ENCODE assay signal across 1 cellular context in the genomic region with DNA sequence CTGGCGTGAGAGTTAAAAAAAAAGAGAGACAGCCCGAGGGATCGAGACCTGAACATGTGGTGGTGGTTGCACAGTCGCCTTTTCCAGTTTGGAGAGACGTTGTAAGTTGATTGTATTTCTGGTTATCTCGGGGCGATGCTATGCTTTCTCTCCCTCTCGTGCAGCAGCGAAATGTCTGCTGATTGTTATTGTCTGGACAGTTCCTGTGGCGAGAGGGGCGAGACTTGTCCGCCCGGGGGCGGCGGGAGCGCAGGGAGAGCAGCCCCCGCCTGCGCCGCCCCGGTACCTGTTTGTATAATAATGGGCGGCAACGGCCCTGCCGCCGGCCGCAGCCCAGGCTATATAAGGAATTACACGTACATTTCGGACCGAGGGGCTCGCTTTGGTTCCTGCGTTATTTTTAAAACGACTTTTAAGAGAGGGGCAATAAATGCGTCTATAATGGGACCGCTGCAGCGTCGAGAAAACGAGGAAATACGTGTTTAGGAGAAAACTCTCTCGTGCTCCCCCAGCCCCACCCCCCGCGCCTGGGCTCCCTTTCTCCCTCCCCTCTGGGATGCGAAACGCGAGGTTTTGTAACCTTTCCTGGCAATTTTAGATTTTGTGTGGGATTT.
TF ChIP-seq lines count a peak whose summit lies in the region.

No MANE protein-coding gene starts in this region.

TF ChIP-seq in HepG2, 621 proteins besides CTCF, POLR2A, EP300 and RAD21 (continued from another document and continues in another):
- no peak for TF ChIP-seq ZNF777 (CRISPR knock-in tag; IDR thresholded peaks at IDR 0.05)
- no peak for TF ChIP-seq NCOA1 (CRISPR knock-in tag; IDR thresholded peaks at IDR 0.05)
- TF ChIP-seq, protein P1, sequence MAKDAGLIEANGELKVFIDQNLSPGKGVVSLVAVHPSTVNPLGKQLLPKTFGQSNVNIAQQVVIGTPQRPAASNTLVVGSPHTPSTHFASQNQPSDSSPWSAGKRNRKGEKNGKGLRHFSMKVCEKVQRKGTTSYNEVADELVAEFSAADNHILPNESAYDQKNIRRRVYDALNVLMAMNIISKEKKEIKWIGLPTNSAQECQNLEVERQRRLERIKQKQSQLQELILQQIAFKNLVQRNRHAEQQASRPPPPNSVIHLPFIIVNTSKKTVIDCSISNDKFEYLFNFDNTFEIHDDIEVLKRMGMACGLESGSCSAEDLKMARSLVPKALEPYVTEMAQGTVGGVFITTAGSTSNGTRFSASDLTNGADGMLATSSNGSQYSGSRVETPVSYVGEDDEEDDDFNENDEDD (CRISPR knock-in tag; IDR thresholded peaks at IDR 0.05; ENCODE audit: borderline replicate concordance), result no peak
- TF ChIP-seq PHF21A (CRISPR knock-in tag; IDR thresholded peaks at IDR 0.05), result no peak
- TF ChIP-seq, protein P2, sequence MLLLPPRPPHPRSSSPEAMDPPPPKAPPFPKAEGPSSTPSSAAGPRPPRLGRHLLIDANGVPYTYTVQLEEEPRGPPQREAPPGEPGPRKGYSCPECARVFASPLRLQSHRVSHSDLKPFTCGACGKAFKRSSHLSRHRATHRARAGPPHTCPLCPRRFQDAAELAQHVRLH (CRISPR knock-in tag; IDR thresholded peaks at IDR 0.05; ENCODE audit: borderline replicate concordance, low read depth), result peak; percentile 32; the same call in 1 of the 2 replicates
- no peak for TF ChIP-seq ZNF33B (CRISPR knock-in tag; IDR thresholded peaks at IDR 0.05)
- TF ChIP-seq, protein P3, sequence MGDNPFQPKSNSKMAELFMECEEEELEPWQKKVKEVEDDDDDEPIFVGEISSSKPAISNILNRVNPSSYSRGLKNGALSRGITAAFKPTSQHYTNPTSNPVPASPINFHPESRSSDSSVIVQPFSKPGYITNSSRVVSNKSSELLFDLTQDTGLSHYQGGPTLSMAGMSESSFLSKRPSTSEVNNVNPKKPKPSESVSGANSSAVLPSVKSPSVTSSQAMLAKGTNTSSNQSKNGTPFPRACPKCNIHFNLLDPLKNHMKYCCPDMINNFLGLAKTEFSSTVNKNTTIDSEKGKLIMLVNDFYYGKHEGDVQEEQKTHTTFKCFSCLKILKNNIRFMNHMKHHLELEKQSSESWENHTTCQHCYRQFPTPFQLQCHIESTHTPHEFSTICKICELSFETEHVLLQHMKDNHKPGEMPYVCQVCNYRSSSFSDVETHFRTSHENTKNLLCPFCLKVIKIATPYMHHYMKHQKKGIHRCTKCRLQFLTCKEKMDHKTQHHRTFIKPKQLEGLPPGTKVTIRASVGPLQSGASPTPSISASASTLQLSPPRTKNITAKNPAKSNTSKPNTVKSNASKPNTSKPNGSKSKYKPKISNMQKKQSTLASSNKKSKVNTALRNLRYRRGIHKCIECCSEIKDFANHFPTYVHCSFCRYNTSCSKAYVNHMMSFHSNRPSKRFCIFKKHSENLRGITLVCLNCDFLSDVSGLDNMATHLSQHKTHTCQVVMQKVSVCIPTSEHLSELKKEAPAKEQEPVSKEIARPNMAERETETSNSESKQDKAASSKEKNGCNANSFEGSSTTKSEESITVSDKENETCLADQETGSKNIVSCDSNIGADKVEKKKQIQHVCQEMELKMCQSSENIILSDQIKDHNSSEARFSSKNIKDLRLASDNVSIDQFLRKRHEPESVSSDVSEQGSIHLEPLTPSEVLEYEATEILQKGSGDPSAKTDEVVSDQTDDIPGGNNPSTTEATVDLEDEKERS (CRISPR knock-in tag; IDR thresholded peaks at IDR 0.05), result no peak
- TF ChIP-seq ZNF230 (CRISPR knock-in tag; IDR thresholded peaks at IDR 0.05), result no peak
- TF ChIP-seq ZNF558 (CRISPR knock-in tag; IDR thresholded peaks at IDR 0.05; ENCODE audit: borderline replicate concordance), result 0 out of 2 replicates have a peak, but pooled peaks have one; percentile 74
- TF ChIP-seq, protein P4, sequence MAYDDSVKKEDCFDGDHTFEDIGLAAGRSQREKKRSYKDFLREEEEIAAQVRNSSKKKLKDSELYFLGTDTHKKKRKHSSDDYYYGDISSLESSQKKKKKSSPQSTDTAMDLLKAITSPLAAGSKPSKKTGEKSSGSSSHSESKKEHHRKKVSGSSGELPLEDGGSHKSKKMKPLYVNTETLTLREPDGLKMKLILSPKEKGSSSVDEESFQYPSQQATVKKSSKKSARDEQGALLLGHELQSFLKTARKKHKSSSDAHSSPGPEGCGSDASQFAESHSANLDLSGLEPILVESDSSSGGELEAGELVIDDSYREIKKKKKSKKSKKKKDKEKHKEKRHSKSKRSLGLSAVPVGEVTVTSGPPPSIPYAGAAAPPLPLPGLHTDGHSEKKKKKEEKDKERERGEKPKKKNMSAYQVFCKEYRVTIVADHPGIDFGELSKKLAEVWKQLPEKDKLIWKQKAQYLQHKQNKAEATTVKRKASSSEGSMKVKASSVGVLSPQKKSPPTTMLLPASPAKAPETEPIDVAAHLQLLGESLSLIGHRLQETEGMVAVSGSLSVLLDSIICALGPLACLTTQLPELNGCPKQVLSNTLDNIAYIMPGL (CRISPR knock-in tag; IDR thresholded peaks at IDR 0.05; ENCODE audit: borderline replicate concordance in 1 of 2, low read depth in 1 of 2), result 0 out of 4 replicates have a peak, but pooled peaks have one; percentile 7 to 37
- no peak for TF ChIP-seq BRCA1 (CRISPR knock-in tag; IDR thresholded peaks at IDR 0.05)
- TF ChIP-seq, protein P5, sequence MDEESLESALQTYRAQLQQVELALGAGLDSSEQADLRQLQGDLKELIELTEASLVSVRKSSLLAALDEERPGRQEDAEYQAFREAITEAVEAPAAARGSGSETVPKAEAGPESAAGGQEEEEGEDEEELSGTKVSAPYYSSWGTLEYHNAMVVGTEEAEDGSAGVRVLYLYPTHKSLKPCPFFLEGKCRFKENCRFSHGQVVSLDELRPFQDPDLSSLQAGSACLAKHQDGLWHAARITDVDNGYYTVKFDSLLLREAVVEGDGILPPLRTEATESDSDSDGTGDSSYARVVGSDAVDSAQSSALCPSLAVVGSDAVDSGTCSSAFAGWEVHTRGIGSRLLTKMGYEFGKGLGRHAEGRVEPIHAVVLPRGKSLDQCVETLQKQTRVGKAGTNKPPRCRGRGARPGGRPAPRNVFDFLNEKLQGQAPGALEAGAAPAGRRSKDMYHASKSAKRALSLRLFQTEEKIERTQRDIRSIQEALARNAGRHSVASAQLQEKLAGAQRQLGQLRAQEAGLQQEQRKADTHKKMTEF (CRISPR knock-in tag; IDR thresholded peaks at IDR 0.05), result 0 out of 2 replicates have a peak, but pooled peaks have one; percentile 24
- no peak for TF ChIP-seq TCF7L2 (IDR thresholded peaks at IDR 0.05; ENCODE audit: low read depth, low read length)
- no peak for TF ChIP-seq RBAK (CRISPR knock-in tag; IDR thresholded peaks at IDR 0.05)
- no peak for TF ChIP-seq BORCS8-MEF2B (CRISPR knock-in tag; IDR thresholded peaks at IDR 0.05)
- no peak for TF ChIP-seq XRCC5 (optimal IDR thresholded peaks at IDR 0.05; ENCODE audit: low read length)
- TF ChIP-seq AHR (CRISPR knock-in tag; IDR thresholded peaks at IDR 0.05), result no peak
- TF ChIP-seq, protein P6, sequence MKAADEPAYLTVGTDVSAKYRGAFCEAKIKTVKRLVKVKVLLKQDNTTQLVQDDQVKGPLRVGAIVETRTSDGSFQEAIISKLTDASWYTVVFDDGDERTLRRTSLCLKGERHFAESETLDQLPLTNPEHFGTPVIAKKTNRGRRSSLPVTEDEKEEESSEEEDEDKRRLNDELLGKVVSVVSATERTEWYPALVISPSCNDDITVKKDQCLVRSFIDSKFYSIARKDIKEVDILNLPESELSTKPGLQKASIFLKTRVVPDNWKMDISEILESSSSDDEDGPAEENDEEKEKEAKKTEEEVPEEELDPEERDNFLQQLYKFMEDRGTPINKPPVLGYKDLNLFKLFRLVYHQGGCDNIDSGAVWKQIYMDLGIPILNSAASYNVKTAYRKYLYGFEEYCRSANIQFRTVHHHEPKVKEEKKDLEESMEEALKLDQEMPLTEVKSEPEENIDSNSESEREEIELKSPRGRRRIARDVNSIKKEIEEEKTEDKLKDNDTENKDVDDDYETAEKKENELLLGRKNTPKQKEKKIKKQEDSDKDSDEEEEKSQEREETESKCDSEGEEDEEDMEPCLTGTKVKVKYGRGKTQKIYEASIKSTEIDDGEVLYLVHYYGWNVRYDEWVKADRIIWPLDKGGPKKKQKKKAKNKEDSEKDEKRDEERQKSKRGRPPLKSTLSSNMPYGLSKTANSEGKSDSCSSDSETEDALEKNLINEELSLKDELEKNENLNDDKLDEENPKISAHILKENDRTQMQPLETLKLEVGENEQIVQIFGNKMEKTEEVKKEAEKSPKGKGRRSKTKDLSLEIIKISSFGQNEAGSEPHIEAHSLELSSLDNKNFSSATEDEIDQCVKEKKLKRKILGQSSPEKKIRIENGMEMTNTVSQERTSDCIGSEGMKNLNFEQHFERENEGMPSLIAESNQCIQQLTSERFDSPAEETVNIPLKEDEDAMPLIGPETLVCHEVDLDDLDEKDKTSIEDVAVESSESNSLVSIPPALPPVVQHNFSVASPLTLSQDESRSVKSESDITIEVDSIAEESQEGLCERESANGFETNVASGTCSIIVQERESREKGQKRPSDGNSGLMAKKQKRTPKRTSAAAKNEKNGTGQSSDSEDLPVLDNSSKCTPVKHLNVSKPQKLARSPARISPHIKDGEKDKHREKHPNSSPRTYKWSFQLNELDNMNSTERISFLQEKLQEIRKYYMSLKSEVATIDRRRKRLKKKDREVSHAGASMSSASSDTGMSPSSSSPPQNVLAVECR (CRISPR knock-in tag; IDR thresholded peaks at IDR 0.05; ENCODE audit: borderline replicate concordance), result peak; percentile 27; the same call in 1 of the 2 replicates
- TF ChIP-seq, protein P7, sequence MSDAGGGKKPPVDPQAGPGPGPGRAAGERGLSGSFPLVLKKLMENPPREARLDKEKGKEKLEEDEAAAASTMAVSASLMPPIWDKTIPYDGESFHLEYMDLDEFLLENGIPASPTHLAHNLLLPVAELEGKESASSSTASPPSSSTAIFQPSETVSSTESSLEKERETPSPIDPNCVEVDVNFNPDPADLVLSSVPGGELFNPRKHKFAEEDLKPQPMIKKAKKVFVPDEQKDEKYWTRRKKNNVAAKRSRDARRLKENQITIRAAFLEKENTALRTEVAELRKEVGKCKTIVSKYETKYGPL (CRISPR knock-in tag; IDR thresholded peaks at IDR 0.05), result no peak
- TF ChIP-seq, protein P8, sequence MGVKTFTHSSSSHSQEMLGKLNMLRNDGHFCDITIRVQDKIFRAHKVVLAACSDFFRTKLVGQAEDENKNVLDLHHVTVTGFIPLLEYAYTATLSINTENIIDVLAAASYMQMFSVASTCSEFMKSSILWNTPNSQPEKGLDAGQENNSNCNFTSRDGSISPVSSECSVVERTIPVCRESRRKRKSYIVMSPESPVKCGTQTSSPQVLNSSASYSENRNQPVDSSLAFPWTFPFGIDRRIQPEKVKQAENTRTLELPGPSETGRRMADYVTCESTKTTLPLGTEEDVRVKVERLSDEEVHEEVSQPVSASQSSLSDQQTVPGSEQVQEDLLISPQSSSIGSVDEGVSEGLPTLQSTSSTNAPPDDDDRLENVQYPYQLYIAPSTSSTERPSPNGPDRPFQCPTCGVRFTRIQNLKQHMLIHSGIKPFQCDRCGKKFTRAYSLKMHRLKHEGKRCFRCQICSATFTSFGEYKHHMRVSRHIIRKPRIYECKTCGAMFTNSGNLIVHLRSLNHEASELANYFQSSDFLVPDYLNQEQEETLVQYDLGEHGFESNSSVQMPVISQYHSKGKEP (CRISPR knock-in tag; IDR thresholded peaks at IDR 0.05), result no peak
- TF ChIP-seq SYNCRIP (IDR thresholded peaks at IDR 0.05; ENCODE audit: insufficient read depth, low read depth, low read length), result no peak
- TF ChIP-seq, protein P9, sequence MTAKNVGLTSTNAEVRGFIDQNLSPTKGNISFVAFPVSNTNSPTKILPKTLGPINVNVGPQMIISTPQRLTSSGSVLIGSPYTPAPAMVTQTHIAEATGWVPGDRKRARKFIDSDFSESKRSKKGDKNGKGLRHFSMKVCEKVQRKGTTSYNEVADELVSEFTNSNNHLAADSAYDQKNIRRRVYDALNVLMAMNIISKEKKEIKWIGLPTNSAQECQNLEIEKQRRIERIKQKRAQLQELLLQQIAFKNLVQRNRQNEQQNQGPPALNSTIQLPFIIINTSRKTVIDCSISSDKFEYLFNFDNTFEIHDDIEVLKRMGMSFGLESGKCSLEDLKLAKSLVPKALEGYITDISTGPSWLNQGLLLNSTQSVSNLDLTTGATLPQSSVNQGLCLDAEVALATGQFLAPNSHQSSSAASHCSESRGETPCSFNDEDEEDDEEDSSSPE (CRISPR knock-in tag; IDR thresholded peaks at IDR 0.05), result 0 out of 2 replicates have a peak, but pooled peaks have one; percentile 17
- peak; percentile 62; the same call in 1 of the 2 replicates for TF ChIP-seq SAP130 (CRISPR knock-in tag; IDR thresholded peaks at IDR 0.05; ENCODE audit: low read depth)
- peak; percentile 29; the same call in 1 of the 2 replicates for TF ChIP-seq HOXA5 (CRISPR knock-in tag; IDR thresholded peaks at IDR 0.05)
- TF ChIP-seq, protein P10, sequence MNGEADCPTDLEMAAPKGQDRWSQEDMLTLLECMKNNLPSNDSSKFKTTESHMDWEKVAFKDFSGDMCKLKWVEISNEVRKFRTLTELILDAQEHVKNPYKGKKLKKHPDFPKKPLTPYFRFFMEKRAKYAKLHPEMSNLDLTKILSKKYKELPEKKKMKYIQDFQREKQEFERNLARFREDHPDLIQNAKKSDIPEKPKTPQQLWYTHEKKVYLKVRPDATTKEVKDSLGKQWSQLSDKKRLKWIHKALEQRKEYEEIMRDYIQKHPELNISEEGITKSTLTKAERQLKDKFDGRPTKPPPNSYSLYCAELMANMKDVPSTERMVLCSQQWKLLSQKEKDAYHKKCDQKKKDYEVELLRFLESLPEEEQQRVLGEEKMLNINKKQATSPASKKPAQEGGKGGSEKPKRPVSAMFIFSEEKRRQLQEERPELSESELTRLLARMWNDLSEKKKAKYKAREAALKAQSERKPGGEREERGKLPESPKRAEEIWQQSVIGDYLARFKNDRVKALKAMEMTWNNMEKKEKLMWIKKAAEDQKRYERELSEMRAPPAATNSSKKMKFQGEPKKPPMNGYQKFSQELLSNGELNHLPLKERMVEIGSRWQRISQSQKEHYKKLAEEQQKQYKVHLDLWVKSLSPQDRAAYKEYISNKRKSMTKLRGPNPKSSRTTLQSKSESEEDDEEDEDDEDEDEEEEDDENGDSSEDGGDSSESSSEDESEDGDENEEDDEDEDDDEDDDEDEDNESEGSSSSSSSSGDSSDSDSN (CRISPR knock-in tag; IDR thresholded peaks at IDR 0.05), result peak; percentile 70
- TF ChIP-seq REL (CRISPR knock-in tag; conservative IDR thresholded peaks at IDR 0.05), result 0 out of 2 replicates have a peak, but pooled peaks have one; percentile 19
- TF ChIP-seq, protein P11, sequence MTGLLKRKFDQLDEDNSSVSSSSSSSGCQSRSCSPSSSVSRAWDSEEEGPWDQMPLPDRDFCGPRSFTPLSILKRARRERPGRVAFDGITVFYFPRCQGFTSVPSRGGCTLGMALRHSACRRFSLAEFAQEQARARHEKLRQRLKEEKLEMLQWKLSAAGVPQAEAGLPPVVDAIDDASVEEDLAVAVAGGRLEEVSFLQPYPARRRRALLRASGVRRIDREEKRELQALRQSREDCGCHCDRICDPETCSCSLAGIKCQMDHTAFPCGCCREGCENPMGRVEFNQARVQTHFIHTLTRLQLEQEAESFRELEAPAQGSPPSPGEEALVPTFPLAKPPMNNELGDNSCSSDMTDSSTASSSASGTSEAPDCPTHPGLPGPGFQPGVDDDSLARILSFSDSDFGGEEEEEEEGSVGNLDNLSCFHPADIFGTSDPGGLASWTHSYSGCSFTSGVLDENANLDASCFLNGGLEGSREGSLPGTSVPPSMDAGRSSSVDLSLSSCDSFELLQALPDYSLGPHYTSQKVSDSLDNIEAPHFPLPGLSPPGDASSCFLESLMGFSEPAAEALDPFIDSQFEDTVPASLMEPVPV (CRISPR knock-in tag; IDR thresholded peaks at IDR 0.05), result 0 out of 2 replicates have a peak, but pooled peaks have one; percentile 23
- TF ChIP-seq FOSL1 (CRISPR knock-in tag; IDR thresholded peaks at IDR 0.05; ENCODE audit: borderline replicate concordance), result no peak
